In the genomic region with DNA sequence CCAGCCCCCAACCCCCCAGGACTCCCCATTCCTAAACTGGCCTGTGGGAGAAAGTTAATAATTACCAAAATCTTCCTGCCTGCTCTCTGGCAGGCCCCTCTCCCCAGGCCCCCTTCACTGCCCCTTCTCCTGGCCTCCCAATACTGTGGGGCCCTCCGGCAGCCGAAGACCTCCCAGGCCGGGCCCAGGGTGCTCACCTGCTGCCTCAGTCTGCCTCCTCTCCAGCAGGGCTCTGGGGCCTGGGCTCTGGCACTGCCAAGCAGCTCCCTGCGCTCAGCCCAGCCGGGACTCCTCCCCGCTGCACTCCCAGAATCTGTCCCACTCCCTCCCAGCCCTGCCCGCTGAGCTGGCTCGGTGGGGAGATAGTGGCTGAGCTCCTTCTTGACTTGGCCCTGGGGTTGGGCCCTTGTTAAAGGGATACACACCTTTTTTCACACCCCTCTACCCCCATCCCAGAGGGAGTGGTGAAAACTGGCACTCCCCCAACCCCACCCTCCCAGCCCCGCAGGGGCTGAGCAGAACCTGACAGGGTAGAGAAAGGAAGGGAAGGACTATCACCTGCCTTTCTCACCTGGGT, we compare ENCODE assay signal across 8 cellular contexts. TPM values are rescaled to one million over a fixed set of nuclear protein-coding genes. Genes with fewer than 3 reads are reported as not detected.
A peak's percentile ranks its signal among the peaks of the same experiment; 100 is the strongest.
DNase-seq lines count a peak whose midpoint lies in the region; ATAC-seq and TF ChIP-seq lines count a peak whose summit lies in the region.

A gene with protein sequence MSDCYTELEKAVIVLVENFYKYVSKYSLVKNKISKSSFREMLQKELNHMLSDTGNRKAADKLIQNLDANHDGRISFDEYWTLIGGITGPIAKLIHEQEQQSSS (minus strand): TSS at position 383 of the 577 bp plus-strand sequence. CDS start 4,986 bp downstream, outside the sequence.

- H3K36me3 ChIP-seq in subcutaneous abdominal adipose tissue (ENCODE audit: control insufficient read depth in 5 of 5, insufficient read depth in 5 of 5, low read length in 5 of 5), result peaks cover 0 to 5% (median under 1%) of the 10 kb centered on the region in 5 donors

- H3K27me3 ChIP-seq in layer of hippocampus (ENCODE audit: control insufficient read depth, insufficient read depth, low read length), result no peaks in the 10 kb centered on the region
- H3K27me3 ChIP-seq in subcutaneous abdominal adipose tissue (ENCODE audit: control insufficient read depth in 5 of 5, insufficient read depth in 4 of 5, low read length in 5 of 5), result no peaks in the 10 kb centered on the region

- no peak for ATAC-seq in GM21515 (IDR thresholded peaks at IDR 0.05; ENCODE audit: unreplicated experiment)

- H3K4me1 ChIP-seq in subcutaneous abdominal adipose tissue (ENCODE audit: control insufficient read depth in 5 of 5, insufficient read depth in 5 of 5, low read length in 5 of 5), result peaks cover 14 to 77% (median 57%) of the 10 kb centered on the region in 5 donors

- H3K9me3 ChIP-seq in subcutaneous abdominal adipose tissue (ENCODE audit: control insufficient read depth in 5 of 5, low read length in 5 of 5), result no peaks in the 10 kb centered on the region

- peaks cover 53% of the 10 kb centered on the region for H3K4me1 Mint-ChIP-seq in chondrocyte (ENCODE audit: low read depth)

- H3K27ac ChIP-seq in layer of hippocampus (ENCODE audit: low read depth, low read length) (peak within 1 kb of the TSS; percentile 64), subcutaneous abdominal adipose tissue (ENCODE audit: low read depth, low read length) (peak within 1 kb of the TSS; percentile 92)

- DNase-seq in HUDEP-2 (lab: John Stamatoyannopoulos, UW; ENCODE audit: unreplicated experiment in 76 of 76) (peak in 46 of 76 experiments; percentile 11 to 63 (median 35)), chondrocyte (ENCODE audit: low spot score) (no peak), retina (no peak), NOMO-1 (lab: John Stamatoyannopoulos, UW; ENCODE audit: unreplicated experiment in 2 of 2) (no peak)
- no peak for DNase-seq in central memory CD4-positive, alpha-beta T cell

- H3K9me3 Mint-ChIP-seq in chondrocyte (ENCODE audit: low read depth), result no peaks in the 10 kb centered on the region

- H3K27ac Mint-ChIP-seq in chondrocyte (ENCODE audit: unreplicated experiment), result peak within 1 kb of the TSS; percentile 77

- no peaks in the 10 kb centered on the region for H3K36me3 Mint-ChIP-seq in chondrocyte (ENCODE audit: low read depth)

- no peak for TF ChIP-seq CTCF in chondrocyte (IDR thresholded peaks at IDR 0.05)

- no peaks in the 10 kb centered on the region for H3K27me3 Mint-ChIP-seq in chondrocyte (ENCODE audit: low read depth)

- H3K4me3 ChIP-seq in subcutaneous abdominal adipose tissue (ENCODE audit: low read depth in 1 of 5, low read length in 5 of 5), result peak within 1 kb of the TSS; percentile 54 to 90 (median 75)

- peak within 1 kb of the TSS; percentile 39 to 95 (median 77) for H3K9ac ChIP-seq in subcutaneous abdominal adipose tissue (ENCODE audit: low read length in 5 of 5)

- peak within 1 kb of the TSS; percentile 90 for H3K4me3 Mint-ChIP-seq in chondrocyte (ENCODE audit: unreplicated experiment)

RNA-seq across cellular contexts. Expression of the gene that starts here (rescaled TPM):
- total RNA-seq in chondrocyte, result 111 to 122 TPM (median 115 TPM) in 3 replicates

Comparison
In these comparisons a context has a peak if more than half of its experiments do, and no peak if none do; other contexts are left out.
1. DNase-seq: peak in HUDEP-2 (46 of 76); none in chondrocyte (single experiment), central memory CD4-positive, alpha-beta T cell (single experiment), retina (single experiment) and NOMO-1 (0 of 2).